ENCODE assay signal across 16 cellular contexts in the genomic region with DNA sequence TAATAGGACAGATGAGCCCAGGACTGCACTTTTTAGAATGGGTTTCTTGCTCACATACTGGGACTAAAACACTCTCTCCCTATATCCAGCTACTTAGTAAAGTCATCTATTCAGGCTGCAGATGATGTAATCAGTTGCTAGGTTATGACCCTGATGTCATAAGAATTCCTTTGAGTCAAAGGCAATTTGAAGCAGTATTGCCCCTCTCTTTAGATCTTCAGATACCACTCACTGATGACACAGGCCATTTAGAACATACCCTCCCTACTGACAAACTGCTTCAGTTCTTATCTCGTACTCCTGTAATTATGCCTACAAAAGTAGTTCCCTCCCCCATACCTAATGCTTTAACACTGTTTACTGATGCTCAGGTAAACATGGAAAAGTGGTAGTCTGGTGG.
DNase-seq lines count a peak whose midpoint lies in the region; ATAC-seq and TF ChIP-seq lines count a peak whose summit lies in the region.
"Had no signal": no experiment of that assay in that cellular context is flagged by ENCODE, and none has a peak within 500 bp of the region (broad histone marks: within the 10 kb centered on the region; RNA-seq: fewer than 3 reads in every experiment).

No MANE protein-coding gene starts in this region.

- no peak overlapping the region for H2AFZ ChIP-seq in IMR-90 (replicated peaks; ENCODE audit: low read length, poor library complexity)

- DNase-seq in IMR-90 (no peak), amniotic epithelial cell (ENCODE audit: low read depth) (peak; percentile 34), kidney tubule cell (ENCODE audit: low spot score) (peak; percentile 6), germinal center (ENCODE audit: low spot score) (no peak)
- no peak for DNase-seq in activated naive CD8-positive, alpha-beta T cell treated with anti-CD3 and anti-CD28 coated beads, Interleukin-2, amount 50 U/mL, for 24 hours
- DNase-seq: Caco-2; CD4-positive, CD25-positive, alpha-beta regulatory T cell; CD8-positive, alpha-beta T cell; DMS153; DND-41; GOT3 had no signal

- H3K4me2 ChIP-seq in IMR-90 (ENCODE audit: low read depth, low read length): no peak overlapping the region
- H3K4me2 ChIP-seq: BLaER1 had no signal

- POLR2A ChIA-PET in IMR-90 (lab: Charles Lee; ENCODE audit: unreplicated experiment): no interaction called here

- H3K18ac ChIP-seq in IMR-90 (ENCODE audit: low read depth, low read length): peak overlapping the region; percentile 22; the same call in 1 of the 2 replicates

- TF ChIP-seq POLR2A in IMR-90 (IDR thresholded peaks at IDR 0.05; ENCODE audit: low read depth, low read length): no peak

- H4K8ac ChIP-seq in IMR-90 (ENCODE audit: low read depth in 2 of 2, low read length in 2 of 2): no peak overlapping the region; a peak in 1 of 4 replicates

- peaks cover 4% of the 10 kb centered on the region for H3K9me3 ChIP-seq in IMR-90 (ENCODE audit: control insufficient read depth, insufficient read depth, low read length)
- H3K9me3 ChIP-seq: BLaER1, HAP-1 had no signal

- no peak for ATAC-seq in IMR-90 (ENCODE audit: low read depth)
- no peak for ATAC-seq in activated naive CD8-positive, alpha-beta T cell treated with anti-CD3 and anti-CD28 coated beads, Interleukin-2, amount 50 U/mL, for 24 hours
- no peak for ATAC-seq in HG03342 (IDR thresholded peaks at IDR 0.05; ENCODE audit: unreplicated experiment)
- ATAC-seq: CD8-positive, alpha-beta T cell had no signal

- in situ Hi-C loops in IMR-90 (cut with MboI; ENCODE audit: low sequenced_read_pairs): no loop called here

- H3K27me3 Mint-ChIP-seq in activated naive CD8-positive, alpha-beta T cell treated with anti-CD3 and anti-CD28 coated beads, Interleukin-2, amount 50 U/mL, for 24 hours: peaks cover 6% of the 10 kb centered on the region
- H3K27me3 Mint-ChIP-seq: B cell had no signal

- no peak overlapping the region for H2BK5ac ChIP-seq in IMR-90 (ENCODE audit: low read depth, low read length, poor library complexity, severe bottlenecking)

- CTCF ChIA-PET in IMR-90 (lab: Yijun Ruan, JAX): no interaction called here

- no peak overlapping the region for H3K4me3 ChIP-seq in IMR-90 (ENCODE audit: insufficient read depth, low read depth, low read length)
- H3K4me3 ChIP-seq: BLaER1, HAP-1 had no signal

- H2AK9ac ChIP-seq in IMR-90 (replicated peaks; ENCODE audit: low read depth, low read length, poor library complexity): no peak overlapping the region

- TF ChIP-seq RAD21 in IMR-90 (IDR thresholded peaks at IDR 0.05; ENCODE audit: low read length): no peak

- H3K4me3 Mint-ChIP-seq in activated naive CD8-positive, alpha-beta T cell treated with anti-CD3 and anti-CD28 coated beads, Interleukin-2, amount 50 U/mL, for 24 hours: no peak overlapping the region
- H3K4me3 Mint-ChIP-seq: B cell; CD4-positive, CD25-positive, alpha-beta regulatory T cell; CD8-positive, alpha-beta T cell had no signal

- H2AK5ac ChIP-seq in IMR-90 (ENCODE audit: low read depth, low read length): no peak overlapping the region

- no peak for TF ChIP-seq CTCF in IMR-90 (conservative IDR thresholded peaks at IDR 0.05; ENCODE audit: low read depth, low read length)

- H2BK120ac ChIP-seq in IMR-90 (ENCODE audit: low read depth, low read length): peak overlapping the region; percentile 4; the same call in 1 of the 2 replicates

- no peak overlapping the region for H4K91ac ChIP-seq in IMR-90 (ENCODE audit: insufficient read depth, low read depth, low read length)

- H4K20me1 ChIP-seq in IMR-90 (ENCODE audit: insufficient read depth, low read length): no peaks in the 10 kb centered on the region
- H4K20me1 ChIP-seq: BLaER1 had no signal

- H3K9me1 ChIP-seq in IMR-90 (ENCODE audit: insufficient read depth, low read length): no peaks in the 10 kb centered on the region; the same call in 1 of the 2 replicates

- no peaks in the 10 kb centered on the region for H3K36me3 Mint-ChIP-seq in activated naive CD8-positive, alpha-beta T cell treated with anti-CD3 and anti-CD28 coated beads, Interleukin-2, amount 50 U/mL, for 24 hours (ENCODE audit: low read depth)
- H3K36me3 Mint-ChIP-seq: CD4-positive, CD25-positive, alpha-beta regulatory T cell; CD8-positive, alpha-beta T cell had no signal

- H3K27ac Mint-ChIP-seq in activated naive CD8-positive, alpha-beta T cell treated with anti-CD3 and anti-CD28 coated beads, Interleukin-2, amount 50 U/mL, for 24 hours: no peak overlapping the region
- H3K27ac Mint-ChIP-seq: B cell; CD4-positive, CD25-positive, alpha-beta regulatory T cell; CD8-positive, alpha-beta T cell had no signal

- no peak overlapping the region for H3K9ac ChIP-seq in IMR-90 (ENCODE audit: low read depth, low read length)
- H3K9ac ChIP-seq: BLaER1 had no signal

- no peak overlapping the region; the same call in 1 of the 2 replicates for H4K5ac ChIP-seq in IMR-90 (ENCODE audit: low read depth, low read length)

- no peaks in the 10 kb centered on the region for H3K79me1 ChIP-seq in IMR-90 (ENCODE audit: low read depth in 1 of 2, low read length in 2 of 2)

- no peaks in the 10 kb centered on the region for H3K4me1 Mint-ChIP-seq in activated naive CD8-positive, alpha-beta T cell treated with anti-CD3 and anti-CD28 coated beads, Interleukin-2, amount 50 U/mL, for 24 hours
- H3K4me1 Mint-ChIP-seq: B cell; CD4-positive, CD25-positive, alpha-beta regulatory T cell had no signal

- no peaks in the 10 kb centered on the region for H3K27me3 ChIP-seq in IMR-90 (ENCODE audit: control insufficient read depth, insufficient read depth, low read length)
- H3K27me3 ChIP-seq: BLaER1 had no signal

- peaks cover 2% of the 10 kb centered on the region; the same call in 1 of the 2 replicates for H3K4me1 ChIP-seq in IMR-90 (ENCODE audit: control insufficient read depth, insufficient read depth, low read length)
- H3K4me1 ChIP-seq: BLaER1, HAP-1 had no signal

- no TSS peak for BruUV-seq in IMR-90 (replicated peaks; lab: Mats Ljungman, UMichigan)

- dilution Hi-C loops in IMR-90 (cut with HindIII; ENCODE audit: low sequenced_read_pairs, unreplicated experiment): no loop called here

- 0 out of 3 replicates have a peak overlapping the region, but pooled peaks have one; percentile 28 for H2BK15ac ChIP-seq in IMR-90 (ENCODE audit: low read depth, low read length)

- no CpG with 5 or more reads among the region's 1 CpG for WGBS in IMR-90 (ENCODE audit: extremely low coverage in 2 of 2, insufficient read length in 1 of 2), 2 experiments

- H3K9me3 Mint-ChIP-seq in activated naive CD8-positive, alpha-beta T cell treated with anti-CD3 and anti-CD28 coated beads, Interleukin-2, amount 50 U/mL, for 24 hours: peaks cover 17% of the 10 kb centered on the region

- H3K36me3 ChIP-seq in IMR-90 (ENCODE audit: control insufficient read depth, insufficient read depth, low read length): no peaks in the 10 kb centered on the region
- H3K36me3 ChIP-seq: BLaER1, HAP-1 had no signal

- H3K14ac ChIP-seq in IMR-90 (replicated peaks; ENCODE audit: low read depth, low read length): no peak overlapping the region

- no peak overlapping the region for H3K27ac ChIP-seq in IMR-90 (ENCODE audit: insufficient read depth, low read length)
- H3K27ac ChIP-seq: BLaER1, C4-2B had no signal

- H3K23ac ChIP-seq in IMR-90 (ENCODE audit: low read depth, low read length): no peak overlapping the region

- intact Hi-C loops in IMR-90 (cut with micrococcal nuclease): no loop called here

- H3K4ac ChIP-seq in IMR-90 (ENCODE audit: low read depth, low read length): no peak overlapping the region

- peak overlapping the region; percentile 63 for H2BK20ac ChIP-seq in IMR-90 (ENCODE audit: low read depth, low read length)

- no peak overlapping the region for H3K56ac ChIP-seq in IMR-90 (ENCODE audit: extremely low read depth, insufficient read depth, low read length)

TF ChIP-seq in IMR-90, 13 proteins besides CTCF, POLR2A, EP300 and RAD21:
- TF ChIP-seq CEBPB (IDR thresholded peaks at IDR 0.05; ENCODE audit: low read depth, low read length) (no peak), RFX5 (IDR thresholded peaks at IDR 0.05; ENCODE audit: low read depth, low read length) (no peak), MXI1 (IDR thresholded peaks at IDR 0.05; ENCODE audit: borderline replicate concordance, low read depth, low read length) (no peak), BHLHE40 (IDR thresholded peaks at IDR 0.05; ENCODE audit: low read depth, low read length) (no peak), SMC3 (IDR thresholded peaks at IDR 0.05; ENCODE audit: low read depth, low read length) (no peak), MAZ (IDR thresholded peaks at IDR 0.05; ENCODE audit: borderline replicate concordance, low read depth, low read length) (no peak), NFE2L2 (IDR thresholded peaks at IDR 0.05; ENCODE audit: low read depth, low read length) (no peak)
- TF ChIP-seq, protein P1, sequence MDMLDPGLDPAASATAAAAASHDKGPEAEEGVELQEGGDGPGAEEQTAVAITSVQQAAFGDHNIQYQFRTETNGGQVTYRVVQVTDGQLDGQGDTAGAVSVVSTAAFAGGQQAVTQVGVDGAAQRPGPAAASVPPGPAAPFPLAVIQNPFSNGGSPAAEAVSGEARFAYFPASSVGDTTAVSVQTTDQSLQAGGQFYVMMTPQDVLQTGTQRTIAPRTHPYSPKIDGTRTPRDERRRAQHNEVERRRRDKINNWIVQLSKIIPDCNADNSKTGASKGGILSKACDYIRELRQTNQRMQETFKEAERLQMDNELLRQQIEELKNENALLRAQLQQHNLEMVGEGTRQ (IDR thresholded peaks at IDR 0.05; ENCODE audit: low read depth, low read length): no peak

Comparison
In these comparisons a context has a peak if more than half of its experiments do, and no peak if none do; other contexts are left out.
1. DNase-seq: peak in amniotic epithelial cell (single experiment) and kidney tubule cell (single experiment); none in IMR-90 (single experiment), activated naive CD8-positive, alpha-beta T cell treated with anti-CD3 and anti-CD28 coated beads, Interleukin-2, amount 50 U/mL, for 24 hours (single experiment) and germinal center (single experiment).